10 cellular contexts compared by ENCODE assay signal in the genomic region with DNA sequence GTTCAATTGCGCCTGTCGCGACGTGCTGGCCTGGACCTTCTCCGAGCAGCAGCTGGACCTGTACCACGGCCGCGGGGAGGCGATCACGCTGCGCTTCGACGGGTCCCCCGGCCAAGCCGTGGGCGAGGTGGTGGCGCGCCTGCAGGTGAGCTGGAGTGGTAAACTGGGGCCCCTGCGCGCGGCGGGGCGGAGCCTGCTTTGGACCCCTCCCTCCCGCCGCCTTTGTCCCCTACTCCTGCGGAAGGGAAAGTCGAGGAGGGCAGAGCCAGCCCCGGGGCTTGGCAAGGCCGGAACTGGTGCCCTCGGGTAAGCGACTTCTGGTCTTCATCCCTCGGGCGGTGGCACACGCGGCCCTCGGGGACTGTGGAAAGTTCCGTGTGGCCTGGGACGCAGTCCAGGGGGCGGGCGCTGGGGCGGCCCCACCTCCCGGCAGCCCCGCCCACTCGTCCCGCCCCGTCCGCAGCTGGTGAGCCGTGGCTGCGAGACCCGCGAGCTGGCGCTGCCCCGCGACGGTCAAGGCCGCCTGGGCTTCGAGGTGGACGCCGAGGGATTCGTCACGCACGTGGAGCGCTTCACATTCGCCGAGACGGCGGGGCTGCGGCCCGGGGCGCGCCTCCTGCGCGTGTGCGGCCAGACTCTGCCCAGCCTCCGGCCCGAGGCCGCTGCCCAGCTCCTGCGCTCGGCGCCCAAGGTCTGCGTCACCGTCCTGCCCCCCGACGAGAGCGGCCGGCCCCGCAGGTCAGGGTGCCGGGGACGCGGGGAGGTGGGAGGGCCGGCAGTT. TPM values are rescaled to one million over a fixed set of nuclear protein-coding genes. Genes with fewer than 3 reads are reported as not detected.
DNase-seq lines count a peak whose midpoint lies in the region; ATAC-seq and TF ChIP-seq lines count a peak whose summit lies in the region.
"Had no signal": no experiment of that assay in that cellular context is flagged by ENCODE, and none has a peak within 500 bp of the region (broad histone marks: within the 10 kb centered on the region; RNA-seq: fewer than 3 reads in every experiment).

No MANE protein-coding gene starts in this region.

- H3K4me2 ChIP-seq in trophoblast cell (ENCODE audit: low read length) = peak overlapping the region; percentile 60

- H3K9me3 Mint-ChIP-seq in Caco-2 (ENCODE audit: unreplicated experiment) = no peaks in the 10 kb centered on the region
- no peaks in the 10 kb centered on the region for H3K9me3 Mint-ChIP-seq in activated naive CD8-positive, alpha-beta T cell treated with anti-CD3 and anti-CD28 coated beads, Interleukin-2, amount 50 U/mL, for 24 hours

- H3K9me3 ChIP-seq in Caco-2 = no peaks in the 10 kb centered on the region
- H3K9me3 ChIP-seq in trophoblast cell (ENCODE audit: insufficient read depth, low read depth, low read length) = peaks cover 8% of the 10 kb centered on the region

- H3K27ac Mint-ChIP-seq in Caco-2 (ENCODE audit: unreplicated experiment) = peak overlapping the region; percentile 64
- no peak overlapping the region for H3K27ac Mint-ChIP-seq in activated naive CD8-positive, alpha-beta T cell treated with anti-CD3 and anti-CD28 coated beads, Interleukin-2, amount 50 U/mL, for 24 hours

- H2BK12ac ChIP-seq in trophoblast cell (ENCODE audit: low read length) = no peak overlapping the region

- H3K79me1 ChIP-seq in trophoblast cell (ENCODE audit: low read length) = peaks cover 3% of the 10 kb centered on the region

- peaks cover 22% of the 10 kb centered on the region for H3K4me1 Mint-ChIP-seq in Caco-2 (ENCODE audit: low read depth, unreplicated experiment)
- peaks cover 20% of the 10 kb centered on the region for H3K4me1 Mint-ChIP-seq in activated naive CD8-positive, alpha-beta T cell treated with anti-CD3 and anti-CD28 coated beads, Interleukin-2, amount 50 U/mL, for 24 hours

- ATAC-seq in left ventricle myocardium superior = peak; percentile 11
- no peak for ATAC-seq in activated naive CD8-positive, alpha-beta T cell treated with anti-CD3 and anti-CD28 coated beads, Interleukin-2, amount 50 U/mL, for 24 hours
- ATAC-seq in HG02759 (IDR thresholded peaks at IDR 0.05; ENCODE audit: unreplicated experiment) = no peak

- WGBS in trophoblast cell (ENCODE audit: extremely low coverage, insufficient coverage, insufficient read length) = no CpG with 5 or more reads among the region's 91 CpGs

- H3K79me2 ChIP-seq in trophoblast cell (ENCODE audit: control insufficient read depth, insufficient read depth, low read length, poor library complexity) = peaks cover under 1% of the 10 kb centered on the region

- intact Hi-C loops in Caco-2 (cut with micrococcal nuclease; ENCODE audit: unreplicated experiment) (no loop called here), left ventricle myocardium superior (cut with micrococcal nuclease) (no loop called here)

- no peak overlapping the region for H3K23ac ChIP-seq in trophoblast cell (ENCODE audit: low read length)

- H2BK5ac ChIP-seq in trophoblast cell (ENCODE audit: low read depth, low read length, poor library complexity) = no peak overlapping the region

- H3K36me3 ChIP-seq in Caco-2 (ENCODE audit: control insufficient read depth, insufficient read depth, low read length) = no peaks in the 10 kb centered on the region
- H3K36me3 ChIP-seq in trophoblast cell (ENCODE audit: control insufficient read depth in 1 of 2, insufficient read depth in 2 of 2, low read length in 2 of 2) = peaks cover 28 to 29% of the 10 kb centered on the region in 2 experiments

- peak overlapping the region; percentile 21 for H3K14ac ChIP-seq in trophoblast cell (ENCODE audit: low read length)

- peak overlapping the region; percentile 50 for H4K12ac ChIP-seq in trophoblast cell (ENCODE audit: low read depth, low read length)

- TF ChIP-seq CTCF in Caco-2 (IDR thresholded peaks at IDR 0.05; ENCODE audit: insufficient read depth in 1 of 2, low read depth in 1 of 2, low read length in 1 of 2, severe bottlenecking in 1 of 2, unreplicated experiment in 1 of 2) (no peak), VCaP (conservative IDR thresholded peaks at IDR 0.05) (no peak; the same call in 1 of the 2 replicates)

- H3K18ac ChIP-seq in trophoblast cell (ENCODE audit: low read length) = peak overlapping the region; percentile 48

- peak overlapping the region; percentile 79 for H3K4me3 Mint-ChIP-seq in Caco-2 (ENCODE audit: unreplicated experiment)
- H3K4me3 Mint-ChIP-seq in activated naive CD8-positive, alpha-beta T cell treated with anti-CD3 and anti-CD28 coated beads, Interleukin-2, amount 50 U/mL, for 24 hours = no peak overlapping the region

- H3K27me3 Mint-ChIP-seq in Caco-2 (ENCODE audit: insufficient read depth, unreplicated experiment) = no peaks in the 10 kb centered on the region
- no peaks in the 10 kb centered on the region for H3K27me3 Mint-ChIP-seq in activated naive CD8-positive, alpha-beta T cell treated with anti-CD3 and anti-CD28 coated beads, Interleukin-2, amount 50 U/mL, for 24 hours

- no peak overlapping the region for H3K9ac ChIP-seq in trophoblast cell (ENCODE audit: low read length)

- peak overlapping the region; percentile 43 for H2BK120ac ChIP-seq in trophoblast cell (ENCODE audit: insufficient read depth, low read length, poor library complexity)

- H3K4me1 ChIP-seq in Caco-2 (peaks cover 23% of the 10 kb centered on the region), trophoblast cell (ENCODE audit: control insufficient read depth in 1 of 2, insufficient read depth in 2 of 2, low read length in 2 of 2) (peaks cover 14 to 29% of the 10 kb centered on the region in 2 experiments)

- H4K91ac ChIP-seq in trophoblast cell (ENCODE audit: low read depth, low read length) = peak overlapping the region; percentile 37

- H3K36me3 Mint-ChIP-seq in Caco-2 (ENCODE audit: insufficient read depth, unreplicated experiment) = peaks cover 15% of the 10 kb centered on the region
- H3K36me3 Mint-ChIP-seq in activated naive CD8-positive, alpha-beta T cell treated with anti-CD3 and anti-CD28 coated beads, Interleukin-2, amount 50 U/mL, for 24 hours (ENCODE audit: low read depth) = peaks cover 11% of the 10 kb centered on the region

- CTCF ChIA-PET in Caco-2 (lab: Charles Lee) = interaction anchor here (1.0 to 1.2 kb wide), 3 partner anchors 40 to 238 kb away, joined by 3 to 4 read pairs (median 3); a partner anchor contains a TSS

- TSS peak; percentile 14 for BruUV-seq in Caco-2 (replicated peaks; lab: Mats Ljungman, UMichigan)

- H3K27ac ChIP-seq in VCaP (peak overlapping the region; percentile 65), trophoblast cell (ENCODE audit: low read depth, low read length) (no peak overlapping the region)

- H3K4me3 ChIP-seq in Caco-2 (ENCODE audit: low read depth, low read length) = peak overlapping the region; percentile 79
- peak overlapping the region; percentile 60 for H3K4me3 ChIP-seq in trophoblast cell (ENCODE audit: low read depth, low read length)

- DNase-seq in Caco-2 = peak in 1 of 2 experiments; percentile 76
- DNase-seq in left ventricle myocardium superior = no peak
- peak; percentile 53 to 71 for DNase-seq in trophoblast cell
- DNase-seq in activated naive CD8-positive, alpha-beta T cell treated with anti-CD3 and anti-CD28 coated beads, Interleukin-2, amount 50 U/mL, for 24 hours = no peak
- DNase-seq in activated CD4-positive, alpha-beta T cell treated with anti-CD3 and anti-CD28 coated beads for 48 hours = no peak
- DNase-seq in GM19240 (ENCODE audit: insufficient read length, low spot score) = no peak
- DNase-seq: activated gamma-delta T cell; stimulated activated naive CD4-positive, alpha-beta T cell had no signal

- H3K27me3 ChIP-seq in Caco-2 (replicated peaks; ENCODE audit: control insufficient read depth, insufficient read depth, low read length) (no peaks in the 10 kb centered on the region), trophoblast cell (ENCODE audit: insufficient read depth, low read length) (no peaks in the 10 kb centered on the region)

- no peak overlapping the region for H2AK5ac ChIP-seq in trophoblast cell (ENCODE audit: low read length)

- POLR2A ChIA-PET in Caco-2 (lab: Charles Lee) = interaction anchor here (0.6 to 0.9 kb wide), 5 partner anchors 12 to 485 kb away, joined by 4 to 9 read pairs (median 6); a partner anchor contains a TSS

- H4K8ac ChIP-seq in trophoblast cell (ENCODE audit: low read depth, low read length) = peak overlapping the region; percentile 75

- no peak overlapping the region for H3K4ac ChIP-seq in trophoblast cell (ENCODE audit: low read depth, low read length)

- H2AFZ ChIP-seq in trophoblast cell (ENCODE audit: insufficient read depth, low read length, poor library complexity) = peak overlapping the region; percentile 47

RNA-seq across cellular contexts. Expression of a gene that starts 9.2 kb away (rescaled TPM):
- total RNA-seq in Caco-2 (2022) (30.5 and 35.1 TPM in 2 replicates), left ventricle myocardium superior (32.0 TPM)
- 25.5 and 28.2 TPM in 2 replicates for polyA plus RNA-seq in trophoblast cell (2013)

RNA-seq across cellular contexts. Expression of a gene that starts 15.6 kb away (rescaled TPM):
- total RNA-seq in Caco-2 (2022) (51.2 and 54.9 TPM in 2 replicates), left ventricle myocardium superior (40.1 TPM)
- 69.3 and 74.1 TPM in 2 replicates for polyA plus RNA-seq in trophoblast cell (2013)

RNA-seq across cellular contexts. Expression of a gene that starts 31.5 kb away (rescaled TPM):
- total RNA-seq in Caco-2 (2022) = 52.7 and 52.8 TPM in 2 replicates
- total RNA-seq in left ventricle myocardium superior = 11.8 TPM
- 26.5 TPM in 2 replicates for polyA plus RNA-seq in trophoblast cell (2013)

RNA-seq across cellular contexts. Expression of a gene that starts 33.1 kb away (rescaled TPM):
- 80.5 and 89.2 TPM in 2 replicates for total RNA-seq in Caco-2 (2022)
- total RNA-seq in left ventricle myocardium superior = 39.0 TPM
- 50.2 and 51.4 TPM in 2 replicates for polyA plus RNA-seq in trophoblast cell (2013)

RNA-seq across cellular contexts. Expression of a gene that starts 51.5 kb away (rescaled TPM):
- total RNA-seq in Caco-2 (2022) (0.39 and 0.49 TPM in 2 replicates), left ventricle myocardium superior (0.94 TPM)
- polyA plus RNA-seq in trophoblast cell (2013) = 0.03 and 0.04 TPM in 2 replicates

Comparison
In these comparisons a context has a peak if more than half of its experiments do, and no peak if none do; other contexts are left out.
1. DNase-seq: peak in trophoblast cell (2 of 2); none in left ventricle myocardium superior (single experiment), activated naive CD8-positive, alpha-beta T cell treated with anti-CD3 and anti-CD28 coated beads, Interleukin-2, amount 50 U/mL, for 24 hours (single experiment), activated CD4-positive, alpha-beta T cell treated with anti-CD3 and anti-CD28 coated beads for 48 hours (single experiment) and GM19240 (single experiment).